In genomic region chr1:33275706-33276572, GRCh38 we compare ENCODE assay signal across 31 cellular contexts. TPM values are rescaled to one million over a fixed set of nuclear protein-coding genes. Genes with fewer than 3 reads are reported as not detected.
DNase-seq lines count a peak whose midpoint lies in the region; ATAC-seq and TF ChIP-seq lines count a peak whose summit lies in the region.
"Had no signal": no experiment of that assay in that cellular context is flagged by ENCODE, and none has a peak within 500 bp of the region (broad histone marks: within the 10 kb centered on the region; RNA-seq: fewer than 3 reads in every experiment).

No MANE protein-coding gene starts in this region.

- DNase-seq in natural killer cell, result no peak
- no peak for DNase-seq in natural killer cell treated with Interleukin-12 subunit alpha and Interleukin-12 subunit beta and Interleukin-15 and Interleukin-18, amount 100 ng/mL, for 72 hours (ENCODE audit: low spot score)
- peak in 2 of 3 donors; percentile 30 to 34 for DNase-seq in right lobe of liver
- DNase-seq in posterior vena cava (ENCODE audit: low spot score), result peak; percentile 67
- peak; percentile 27 to 68 for DNase-seq in aorta
- DNase-seq in GDM1 (lab: John Stamatoyannopoulos, UW), result no peak
- DNase-seq in SKM-1 (lab: John Stamatoyannopoulos, UW; ENCODE audit: unreplicated experiment), result no peak
- DNase-seq: AML-193; CD4-positive, alpha-beta T cell; HFFc6; KBM-7; NCI-H1048; NCI-H1417; NCI-H1694; NCI-H2029 treated with DMSO at 0.1 percent for 48 hours; NCI-H446 treated with DMSO at 0.1 percent for 48 hours; NCI-H526; NCI-H82; NK-92 treated with Interleukin-12 subunit alpha and Interleukin-12 subunit beta, amount 100 ng/mL, for 24 hours; PC-9 had no signal

- H3K4me1 ChIP-seq in right lobe of liver (no peaks in the 10 kb centered on the region), aorta (ENCODE audit: control insufficient read depth in 1 of 2, insufficient read depth in 2 of 2, low read length in 2 of 2) (peaks cover 0 to 4% of the 10 kb centered on the region in 2 donors)
- H3K4me1 ChIP-seq: A549, HAP-1, SJSA1 had no signal

- H3K27me3 ChIP-seq in right lobe of liver (no peaks in the 10 kb centered on the region), aorta (ENCODE audit: control insufficient read depth in 1 of 2, insufficient read depth in 2 of 2, low read length in 1 of 2) (no peaks in the 10 kb centered on the region)
- H3K27me3 ChIP-seq: BLaER1 treated with 17β-estradiol and CSF1 and Interleukin-3, amounts not matched to agents 10 nM and 100 nM; SJSA1 had no signal

- peaks cover 45 to 51% of the 10 kb centered on the region in 2 donors for H3K4me1 Mint-ChIP-seq in natural killer cell
- H3K4me1 Mint-ChIP-seq in natural killer cell treated with Interleukin-12 subunit alpha and Interleukin-12 subunit beta and Interleukin-15 and Interleukin-18, amount 100 ng/mL, for 72 hours (ENCODE audit: low read depth in 2 of 2), result peaks cover 38% of the 10 kb centered on the region in 2 donors

- H3K9me3 ChIP-seq in right lobe of liver (no peaks in the 10 kb centered on the region), aorta (ENCODE audit: control insufficient read depth, low read length) (no peaks in the 10 kb centered on the region)
- H3K9me3 ChIP-seq: A549; BLaER1 treated with 17β-estradiol and CSF1 and Interleukin-3, amounts not matched to agents 10 nM and 100 nM; HAP-1; SJSA1 had no signal

- no peak overlapping the region for H3K27ac ChIP-seq in right lobe of liver
- no peak overlapping the region for H3K27ac ChIP-seq in aorta (ENCODE audit: low read depth in 1 of 2, low read length in 2 of 2)
- H3K27ac ChIP-seq: A549; BLaER1 treated with 17β-estradiol and CSF1 and Interleukin-3, amounts not matched to agents 10 nM and 100 nM; PC-9; SJSA1 had no signal

- H3K27me3 Mint-ChIP-seq in natural killer cell (ENCODE audit: low read depth in 2 of 2), result no peaks in the 10 kb centered on the region
- H3K27me3 Mint-ChIP-seq in natural killer cell treated with Interleukin-12 subunit alpha and Interleukin-12 subunit beta and Interleukin-15 and Interleukin-18, amount 100 ng/mL, for 72 hours, result no peaks in the 10 kb centered on the region
- H3K27me3 Mint-ChIP-seq: CD4-positive, alpha-beta T cell had no signal

- intact Hi-C loops in natural killer cell (cut with micrococcal nuclease), result no loop called here
- intact Hi-C loops in right lobe of liver (cut with DNase I), result no loop called here
- intact Hi-C loops in posterior vena cava (cut with DNase I), result no loop called here
- intact Hi-C loops in aorta (cut with DNase I), result no loop called here

- 76% methylated on average over 3 of the region's 45 CpGs for WGBS in right lobe of liver (ENCODE audit: insufficient coverage, low coverage, low lambda C conversion rate, missing lambda C conversion rate)
- WGBS in aorta, 2 donors, result 90% methylated on average over 41 to 45 of the region's 45 CpGs

- H3K27ac Mint-ChIP-seq in natural killer cell, result peak overlapping the region; percentile 94 to 98
- no peak overlapping the region for H3K27ac Mint-ChIP-seq in natural killer cell treated with Interleukin-12 subunit alpha and Interleukin-12 subunit beta and Interleukin-15 and Interleukin-18, amount 100 ng/mL, for 72 hours
- H3K27ac Mint-ChIP-seq: CD4-positive, alpha-beta T cell; GM23338; HFFc6 had no signal

- H3K9me3 Mint-ChIP-seq in natural killer cell, result no peaks in the 10 kb centered on the region
- H3K9me3 Mint-ChIP-seq in natural killer cell treated with Interleukin-12 subunit alpha and Interleukin-12 subunit beta and Interleukin-15 and Interleukin-18, amount 100 ng/mL, for 72 hours, result no peaks in the 10 kb centered on the region
- H3K9me3 Mint-ChIP-seq: CD4-positive, alpha-beta T cell; GM23338; HFFc6 had no signal

- no peaks in the 10 kb centered on the region for H3K36me3 Mint-ChIP-seq in natural killer cell
- no peaks in the 10 kb centered on the region for H3K36me3 Mint-ChIP-seq in natural killer cell treated with Interleukin-12 subunit alpha and Interleukin-12 subunit beta and Interleukin-15 and Interleukin-18, amount 100 ng/mL, for 72 hours

- no peak for TF ChIP-seq CTCF in natural killer cell (IDR thresholded peaks at IDR 0.05)
- no peak for TF ChIP-seq CTCF in right lobe of liver (IDR thresholded peaks at IDR 0.05)

- no peak overlapping the region for H3K4me3 Mint-ChIP-seq in natural killer cell
- H3K4me3 Mint-ChIP-seq in natural killer cell treated with Interleukin-12 subunit alpha and Interleukin-12 subunit beta and Interleukin-15 and Interleukin-18, amount 100 ng/mL, for 72 hours, result no peak overlapping the region
- H3K4me3 Mint-ChIP-seq: CD4-positive, alpha-beta T cell; GM23338; HFFc6 had no signal

- peaks cover 0 to 19% (median under 1%) of the 10 kb centered on the region in 4 donors for H3K36me3 ChIP-seq in right lobe of liver
- peaks cover 0 to 2% of the 10 kb centered on the region in 2 donors for H3K36me3 ChIP-seq in aorta (ENCODE audit: control insufficient read depth in 1 of 2, insufficient read depth in 2 of 2, low read length in 1 of 2)
- H3K36me3 ChIP-seq: HAP-1 had no signal

- no peak for TF ChIP-seq POLR2A in right lobe of liver (IDR thresholded peaks at IDR 0.05)

- no peak for ATAC-seq in natural killer cell
- no peak for ATAC-seq in natural killer cell treated with Interleukin-12 subunit alpha and Interleukin-12 subunit beta and Interleukin-15 and Interleukin-18, amount 100 ng/mL, for 72 hours
- no peak for ATAC-seq in right lobe of liver
- ATAC-seq in aorta (ENCODE audit: low FRiP score), result no peak
- no peak for ATAC-seq in GM21619 (IDR thresholded peaks at IDR 0.05; ENCODE audit: unreplicated experiment)
- ATAC-seq: A549, GM23338, Right ventricle myocardium inferior had no signal

- H3K4me3 ChIP-seq in right lobe of liver, result no peak overlapping the region
- no peak overlapping the region for H3K4me3 ChIP-seq in aorta (ENCODE audit: low read length in 2 of 2)
- H3K4me3 ChIP-seq: A549; BLaER1 treated with 17β-estradiol and CSF1 and Interleukin-3, amounts not matched to agents 10 nM and 100 nM; GM23338; HAP-1; PC-9; SJSA1 had no signal

RNA-seq across cellular contexts. Expression of gene ZNF362, which starts 19.6 kb away (rescaled TPM):
- 10 to 100 TPM; 34.7 to 39.1 (median 38.3) TPM for total RNA-seq in natural killer cell
- total RNA-seq in natural killer cell treated with Interleukin-12 subunit alpha and Interleukin-12 subunit beta and Interleukin-15 and Interleukin-18, amount 100 ng/mL, for 72 hours, result 1 to 10 TPM; 6.7 to 7.5 TPM
- 1 to 10 TPM; 3.4 to 8.4 (median 7.0) TPM for total RNA-seq in right lobe of liver
- total RNA-seq in posterior vena cava, result 10 to 100 TPM; 25.8 to 37.0 TPM
- 10 to 100 TPM; 36.2 to 44.0 TPM for total RNA-seq in aorta
- polyA plus RNA-seq in aorta, result 10 to 100 TPM; 12.4 to 26.1 TPM

RNA-seq across cellular contexts. Expression of gene A3GALT2, which starts 45.0 kb away (rescaled TPM):
- total RNA-seq in natural killer cell (not detected), right lobe of liver (not detected), posterior vena cava (under 1 TPM in 1 of 2 donors, not detected in 1; 0.24 TPM), aorta (under 1 TPM; 0.36 to 0.81 TPM)
- total RNA-seq in natural killer cell treated with Interleukin-12 subunit alpha and Interleukin-12 subunit beta and Interleukin-15 and Interleukin-18, amount 100 ng/mL, for 72 hours, result not detected
- not detected for polyA plus RNA-seq in aorta
- total RNA-seq: CD4-positive, alpha-beta T cell; GM23338; HFFc6; HT1080; LHCN-M2; MCF 10A; PC-9; Right ventricle myocardium inferior; RPMI7951; SJSA1 had no signal
- polyA plus RNA-seq: A549, GM23338 had no signal

Comparison
In these comparisons a context has a peak if more than half of its experiments do, and no peak if none do; other contexts are left out.
1. H3K27ac Mint-ChIP-seq: peak in natural killer cell (2 of 2); none in natural killer cell treated with Interleukin-12 subunit alpha and Interleukin-12 subunit beta and Interleukin-15 and Interleukin-18, amount 100 ng/mL, for 72 hours (0 of 2).
2. DNase-seq: peak in right lobe of liver (2 of 3), posterior vena cava (single experiment) and aorta (2 of 2); none in natural killer cell (single experiment), natural killer cell treated with Interleukin-12 subunit alpha and Interleukin-12 subunit beta and Interleukin-15 and Interleukin-18, amount 100 ng/mL, for 72 hours (single experiment), GDM1 (single experiment) and SKM-1 (single experiment).